In genomic region chr14:100824156-100824555, GRCh38 we compare ENCODE assay signal across 10 cellular contexts. TPM values are rescaled to one million over a fixed set of nuclear protein-coding genes. Genes with fewer than 3 reads are reported as not detected.
DNase-seq lines count a peak whose midpoint lies in the region; TF ChIP-seq lines count a peak whose summit lies in the region.
"Had no signal": no experiment of that assay in that cellular context is flagged by ENCODE, and none has a peak within 500 bp of the region (broad histone marks: within the 10 kb centered on the region; RNA-seq: fewer than 3 reads in every experiment).

No MANE protein-coding gene starts in this region.

- POLR2A ChIA-PET in RWPE1 (lab: Yijun Ruan, JAX; ENCODE audit: low non-redundant PET), result no interaction called here

- H3K36me3 ChIP-seq in effector memory CD4-positive, alpha-beta T cell (ENCODE audit: control insufficient read depth, insufficient read depth, low read length), result no peaks in the 10 kb centered on the region
- H3K36me3 ChIP-seq: neutrophil had no signal

- H3K9me3 ChIP-seq in effector memory CD4-positive, alpha-beta T cell (ENCODE audit: control insufficient read depth, low read length), result no peaks in the 10 kb centered on the region
- H3K9me3 ChIP-seq: neutrophil had no signal

- no peak overlapping the region for H3K4me3 ChIP-seq in foreskin fibroblast (ENCODE audit: low read depth in 1 of 2, low read length in 2 of 2)
- no peak overlapping the region for H3K4me3 ChIP-seq in effector memory CD4-positive, alpha-beta T cell (ENCODE audit: insufficient read depth, low read depth, low read length, poor library complexity, severe bottlenecking)

- no peaks in the 10 kb centered on the region for H3K4me1 ChIP-seq in effector memory CD4-positive, alpha-beta T cell (ENCODE audit: control insufficient read depth, insufficient read depth, low read length, poor library complexity, severe bottlenecking)

- TF ChIP-seq CTCF in foreskin fibroblast (IDR thresholded peaks at IDR 0.05; ENCODE audit: low read depth, low read length), result no peak
- TF ChIP-seq CTCF in RWPE1 (conservative IDR thresholded peaks at IDR 0.05; ENCODE audit: low read depth), result no peak

- DNase-seq in AG08395 (ENCODE audit: low spot score), result peak; percentile 58
- peak; percentile 66 for DNase-seq in SK-N-DZ (ENCODE audit: low spot score)
- peak; percentile 45 to 74 for DNase-seq in foreskin fibroblast
- peak; percentile 31 for DNase-seq in mucosa of gallbladder (ENCODE audit: low spot score)
- DNase-seq in effector memory CD4-positive, alpha-beta T cell, result no peak
- no peak for DNase-seq in NCI-H1436 treated with DMSO at 0.1 percent for 48 hours (lab: John Stamatoyannopoulos, UW)
- DNase-seq in NCI-H524 treated with DMSO at 0.1 percent for 48 hours (lab: John Stamatoyannopoulos, UW), result no peak
- DNase-seq in RWPE1 (ENCODE audit: low spot score), result no peak
- DNase-seq: central memory CD4-positive, alpha-beta T cell had no signal

- no peak overlapping the region for H3K27ac ChIP-seq in effector memory CD4-positive, alpha-beta T cell (ENCODE audit: insufficient read depth, low read length, poor library complexity, severe bottlenecking)
- no peak overlapping the region for H3K27ac ChIP-seq in RWPE1
- H3K27ac ChIP-seq: neutrophil had no signal

- no peaks in the 10 kb centered on the region for H3K27me3 ChIP-seq in effector memory CD4-positive, alpha-beta T cell (replicated peaks; ENCODE audit: control insufficient read depth, insufficient read depth, low read length, poor library complexity, severe bottlenecking)

- CTCF ChIA-PET in RWPE1 (lab: Yijun Ruan, JAX), result no interaction called here

RNA-seq across cellular contexts. Expression of gene MEG3, which starts 1.8 kb away (rescaled TPM):
- 191 and 312 TPM in 2 replicates for polyA plus RNA-seq in SK-N-DZ (2014; cell fraction: cytosol; rRNA removed)
- polyA plus RNA-seq in SK-N-DZ (2014; cell fraction: nucleus; rRNA removed), result 2,588 and 3,028 TPM in 2 replicates
- 132 TPM for total RNA-seq in mucosa of gallbladder

Comparison
In these comparisons a context has a peak if more than half of its experiments do, and no peak if none do; other contexts are left out.
1. DNase-seq: peak in AG08395 (single experiment), SK-N-DZ (single experiment), foreskin fibroblast (2 of 2) and mucosa of gallbladder (single experiment); none in effector memory CD4-positive, alpha-beta T cell (0 of 3), NCI-H1436 treated with DMSO at 0.1 percent for 48 hours (single experiment), NCI-H524 treated with DMSO at 0.1 percent for 48 hours (single experiment) and RWPE1 (single experiment).